In genomic region chr14:91350483-91350812, GRCh38 we compare ENCODE assay signal across 8 cellular contexts.
DNase-seq lines count a peak whose midpoint lies in the region; ATAC-seq and TF ChIP-seq lines count a peak whose summit lies in the region.

No MANE protein-coding gene starts in this region.

- no peaks in the 10 kb centered on the region; the same call in 1 of the 2 replicates for H4K20me1 ChIP-seq in KMS-11 (ENCODE audit: insufficient read depth)

- WGBS in esophagus squamous epithelium, 2 donors: no CpG with 5 or more reads among the region's 1 CpG
- 60 to 91% (median 75%) methylated on average over 1 of the region's 1 CpG for WGBS in adrenal gland, 4 donors

- H3K9me3 ChIP-seq in CD4-positive, alpha-beta T cell (ENCODE audit: control insufficient read depth, low read length): no peaks in the 10 kb centered on the region
- H3K9me3 ChIP-seq in esophagus squamous epithelium: no peaks in the 10 kb centered on the region
- H3K9me3 ChIP-seq in adrenal gland (replicated peaks in 1 of 3): no peaks in the 10 kb centered on the region

- peak overlapping the region; percentile 89 for H3K4me3 Mint-ChIP-seq in CD4-positive, alpha-beta T cell

- H2AFZ ChIP-seq in KMS-11 (ENCODE audit: low read depth): no peak overlapping the region

- H3K36me3 ChIP-seq in KMS-11 (ENCODE audit: insufficient read depth): no peaks in the 10 kb centered on the region
- no peaks in the 10 kb centered on the region for H3K36me3 ChIP-seq in esophagus squamous epithelium
- H3K36me3 ChIP-seq in adrenal gland (replicated peaks in 1 of 2): no peaks in the 10 kb centered on the region

- H3K4me1 ChIP-seq in KMS-11 (ENCODE audit: low read depth, poor library complexity, severe bottlenecking) (peaks cover 76% of the 10 kb centered on the region), esophagus squamous epithelium (peaks cover 40 to 91% (median 67%) of the 10 kb centered on the region in 3 donors), adrenal gland (replicated peaks in 1 of 2) (no peaks in the 10 kb centered on the region)

- no peak for TF ChIP-seq POLR2A in esophagus squamous epithelium (IDR thresholded peaks at IDR 0.05)
- TF ChIP-seq POLR2A in adrenal gland (IDR thresholded peaks at IDR 0.05): no peak

- peak overlapping the region; percentile 59 for H3K4me2 ChIP-seq in KMS-11

- no peaks in the 10 kb centered on the region for H3K9me3 Mint-ChIP-seq in CD4-positive, alpha-beta T cell

- no peaks in the 10 kb centered on the region for H3K27me3 Mint-ChIP-seq in CD4-positive, alpha-beta T cell

- peaks cover 18% of the 10 kb centered on the region; the same call in 1 of the 2 replicates for H3K79me2 ChIP-seq in KMS-11 (ENCODE audit: insufficient read depth, low read depth)

- H3K4me3 ChIP-seq in KMS-11 (IDR thresholded peaks at IDR 0.05; ENCODE audit: insufficient read depth, low read depth, low read length) (no peak overlapping the region), esophagus squamous epithelium (peak overlapping the region in 2 of 4 donors; percentile 11 to 46), adrenal gland (no peak overlapping the region)

- no peak for DNase-seq in CD4-positive, alpha-beta T cell
- DNase-seq in esophagus squamous epithelium (lab: John Stamatoyannopoulos, UW) (no peak), NCI-H524 (lab: John Stamatoyannopoulos, UW) (no peak), adrenal gland (no peak), NOMO-1 treated with DMSO at 0.1 percent for 48 hours (lab: John Stamatoyannopoulos, UW; ENCODE audit: unreplicated experiment) (no peak)

- peak overlapping the region; percentile 94 for H3K27ac Mint-ChIP-seq in CD4-positive, alpha-beta T cell

- TF ChIP-seq CTCF in CD4-positive, alpha-beta T cell (IDR thresholded peaks at IDR 0.05): no peak
- no peak for TF ChIP-seq CTCF in KMS-11 (conservative IDR thresholded peaks at IDR 0.05; ENCODE audit: low read depth, low read length)
- no peak for TF ChIP-seq CTCF in esophagus squamous epithelium (IDR thresholded peaks at IDR 0.05)
- TF ChIP-seq CTCF in adrenal gland (IDR thresholded peaks at IDR 0.05): no peak

- ATAC-seq in CD4-positive, alpha-beta T cell (ENCODE audit: poor library complexity): no peak
- ATAC-seq in GM19463 (IDR thresholded peaks at IDR 0.05; ENCODE audit: unreplicated experiment) (peak; percentile 0), HG03439 (IDR thresholded peaks at IDR 0.05; ENCODE audit: unreplicated experiment) (no peak)

- peaks cover 62% of the 10 kb centered on the region for H3K36me3 Mint-ChIP-seq in CD4-positive, alpha-beta T cell (ENCODE audit: low read depth)

- peak overlapping the region; percentile 81 for H3K27ac ChIP-seq in CD4-positive, alpha-beta T cell (ENCODE audit: low read depth, low read length)
- peak overlapping the region; percentile 68 for H3K27ac ChIP-seq in KMS-11
- H3K27ac ChIP-seq in esophagus squamous epithelium: peak overlapping the region; percentile 59 to 84 (median 64)
- no peak overlapping the region for H3K27ac ChIP-seq in adrenal gland

- H3K9ac ChIP-seq in KMS-11: peak overlapping the region; percentile 27; the same call in 1 of the 2 replicates

- CTCF ChIA-PET in CD4-positive, alpha-beta T cell (lab: Charles Lee): interaction anchor here (0.8 to 4.5 kb wide), 9 partner anchors 21 to 77 kb away, joined by 3 to 31 read pairs (median 6); partner anchors contain the start of gene CCDC88C

- peaks cover 89% of the 10 kb centered on the region for H3K4me1 Mint-ChIP-seq in CD4-positive, alpha-beta T cell (ENCODE audit: low read depth)

- no peaks in the 10 kb centered on the region for H3K27me3 ChIP-seq in CD4-positive, alpha-beta T cell (ENCODE audit: control insufficient read depth, insufficient read depth, low read length)
- no peaks in the 10 kb centered on the region for H3K27me3 ChIP-seq in KMS-11 (ENCODE audit: insufficient read depth, low read depth)
- H3K27me3 ChIP-seq in esophagus squamous epithelium: no peaks in the 10 kb centered on the region
- H3K27me3 ChIP-seq in adrenal gland: no peaks in the 10 kb centered on the region

- POLR2A ChIA-PET in CD4-positive, alpha-beta T cell (lab: Charles Lee): interaction anchor here (0.6 to 5.0 kb wide), 22 partner anchors 8 to 160 kb away, joined by 3 to 95 read pairs (median 8); partner anchors contain the start of genes CCDC88C and PPP4R3A

- intact Hi-C loops in CD4-positive, alpha-beta T cell (cut with DNase I, micrococcal nuclease): loop anchor here (2.0 kb wide), 3 partner anchors 16 to 28 kb away; no protein-coding TSS in a partner anchor
- intact Hi-C loops in esophagus squamous epithelium (cut with DNase I): no loop called here
- intact Hi-C loops in adrenal gland (cut with DNase I): no loop called here

Comparison
In these comparisons a context has a peak if more than half of its experiments do, and no peak if none do; other contexts are left out.
1. H3K27ac ChIP-seq: peak in CD4-positive, alpha-beta T cell (single experiment), KMS-11 (single experiment) and esophagus squamous epithelium (4 of 4); none in adrenal gland (0 of 5).
2. intact Hi-C loops: an anchor here in CD4-positive, alpha-beta T cell (2.0 kb wide); none called in esophagus squamous epithelium and adrenal gland.